ENCODE assay signal across 8 cellular contexts in genomic region chr7:140079121-140079536, GRCh38. TPM values are rescaled to one million over a fixed set of nuclear protein-coding genes. Genes with fewer than 3 reads are reported as not detected.
A peak's percentile ranks its signal among the peaks of the same experiment; 100 is the strongest.
DNase-seq lines count a peak whose midpoint lies in the region; ATAC-seq and TF ChIP-seq lines count a peak whose summit lies in the region.

No MANE protein-coding gene starts in this region.

- no peak overlapping the region for H3K14ac ChIP-seq in neuronal stem cell (ENCODE audit: low read length)

- H3K27me3 Mint-ChIP-seq in endothelial cell (ENCODE audit: unreplicated experiment), result peaks cover 13% of the 10 kb centered on the region
- peaks cover 0 to 9% of the 10 kb centered on the region in 2 donors for H3K27me3 Mint-ChIP-seq in effector memory CD8-positive, alpha-beta T cell

- H4K8ac ChIP-seq in neuronal stem cell (ENCODE audit: low read depth, low read length), result no peak overlapping the region

- no peak overlapping the region for H2BK15ac ChIP-seq in neuronal stem cell (ENCODE audit: low read length)

- H3K36me3 Mint-ChIP-seq in endothelial cell (ENCODE audit: low read depth, unreplicated experiment), result peaks cover 4% of the 10 kb centered on the region
- H3K36me3 Mint-ChIP-seq in effector memory CD8-positive, alpha-beta T cell (ENCODE audit: insufficient read depth), result peaks cover 3% of the 10 kb centered on the region

- H3K4me1 Mint-ChIP-seq in endothelial cell (ENCODE audit: unreplicated experiment), result peaks cover 11% of the 10 kb centered on the region
- H3K4me1 Mint-ChIP-seq in effector memory CD8-positive, alpha-beta T cell (ENCODE audit: low read depth in 2 of 2), result peaks cover 13 to 19% of the 10 kb centered on the region in 2 donors

- H3K9me3 ChIP-seq in neuronal stem cell (replicated peaks in 1 of 2; ENCODE audit: control insufficient read depth in 2 of 2, insufficient read depth in 1 of 2, low read depth in 1 of 2, low read length in 2 of 2), result no peaks in the 10 kb centered on the region

- TF ChIP-seq CTCF in endothelial cell (IDR thresholded peaks at IDR 0.05; ENCODE audit: unreplicated experiment), result peak; percentile 50

- peak overlapping the region; percentile 35 for H2AFZ ChIP-seq in neuronal stem cell (ENCODE audit: low read length)

- no peak overlapping the region for H4K91ac ChIP-seq in neuronal stem cell (ENCODE audit: low read depth, low read length, poor library complexity)

- no peaks in the 10 kb centered on the region for H3K79me1 ChIP-seq in neuronal stem cell (ENCODE audit: low read depth, low read length)

- H3K4me3 Mint-ChIP-seq in endothelial cell (ENCODE audit: unreplicated experiment), result no peak overlapping the region
- peak overlapping the region in 1 of 2 donors; percentile 6 for H3K4me3 Mint-ChIP-seq in effector memory CD8-positive, alpha-beta T cell

- H3K4me2 ChIP-seq in neuronal stem cell (ENCODE audit: insufficient read depth, low read length, poor library complexity, severe bottlenecking), result no peak overlapping the region

- H3K23ac ChIP-seq in neuronal stem cell (ENCODE audit: low read depth, low read length, poor library complexity), result no peak overlapping the region

- no peak overlapping the region for H3K9ac ChIP-seq in neuronal stem cell (ENCODE audit: low read depth, low read length, poor library complexity)

- H3K4me3 ChIP-seq in neuronal stem cell (ENCODE audit: low read length in 2 of 2), result no peak overlapping the region

- H3K27ac ChIP-seq in neuronal stem cell (replicated peaks; ENCODE audit: low read length), result no peak overlapping the region

- no CpG with 5 or more reads among the region's 6 CpGs for WGBS in neuronal stem cell (ENCODE audit: extremely low coverage in 2 of 2, insufficient read length in 2 of 2, insufficient replicate concordance in 1 of 2), 2 donors

- peak; percentile 32 for DNase-seq in G401 (ENCODE audit: low spot score)
- peak; percentile 27 for DNase-seq in NCI-H69 (lab: John Stamatoyannopoulos, UW)
- peak; percentile 65 for DNase-seq in endothelial cell (ENCODE audit: low spot score)
- peak; percentile 32 for DNase-seq in neuronal stem cell (ENCODE audit: low spot score)
- DNase-seq in effector memory CD8-positive, alpha-beta T cell, result no peak
- DNase-seq in NCI-H1092 treated with DMSO at 0.1 percent for 48 hours (lab: John Stamatoyannopoulos, UW), result no peak
- no peak for DNase-seq in stimulated activated CD4-positive, alpha-beta T cell treated with anti-CD3 and anti-CD28 coated beads, Interleukin-4, amount 100 ng/mL, for 4 hours

- H2BK5ac ChIP-seq in neuronal stem cell (ENCODE audit: low read length), result no peak overlapping the region

- no peak overlapping the region for H2BK120ac ChIP-seq in neuronal stem cell (ENCODE audit: low read depth, low read length)

- peaks cover 4 to 6% of the 10 kb centered on the region in 2 donors for H3K4me1 ChIP-seq in neuronal stem cell (ENCODE audit: control insufficient read depth in 2 of 2, insufficient read depth in 1 of 2, low read depth in 1 of 2, low read length in 2 of 2)

- H3K9me3 Mint-ChIP-seq in endothelial cell (ENCODE audit: unreplicated experiment), result no peaks in the 10 kb centered on the region
- H3K9me3 Mint-ChIP-seq in effector memory CD8-positive, alpha-beta T cell, result no peaks in the 10 kb centered on the region

- no peak overlapping the region for H3K27ac Mint-ChIP-seq in endothelial cell (ENCODE audit: unreplicated experiment)
- peak overlapping the region in 1 of 2 donors; percentile 38 for H3K27ac Mint-ChIP-seq in effector memory CD8-positive, alpha-beta T cell

- H3K36me3 ChIP-seq in neuronal stem cell (replicated peaks in 1 of 2; ENCODE audit: control insufficient read depth in 2 of 2, insufficient read depth in 2 of 2, low read length in 2 of 2), result no peaks in the 10 kb centered on the region

- no peak overlapping the region for H2BK12ac ChIP-seq in neuronal stem cell (ENCODE audit: low read length)

- ATAC-seq in effector memory CD8-positive, alpha-beta T cell (replicated peaks), result no peak
- no peak for ATAC-seq in HG03175 (IDR thresholded peaks at IDR 0.05; ENCODE audit: unreplicated experiment)

- H3K27me3 ChIP-seq in neuronal stem cell (ENCODE audit: control insufficient read depth in 3 of 3, insufficient read depth in 3 of 3, low read depth in 1 of 3, low read length in 3 of 3), result no peaks in the 10 kb centered on the region

- H2AK5ac ChIP-seq in neuronal stem cell (ENCODE audit: low read depth, low read length), result no peak overlapping the region

- no peak overlapping the region for H3K18ac ChIP-seq in neuronal stem cell (ENCODE audit: low read length)

- in situ Hi-C loops in G401 (cut with HindIII; ENCODE audit: low sequenced_read_pairs), result no loop called here

- no peak overlapping the region for H3K4ac ChIP-seq in neuronal stem cell (ENCODE audit: low read length)

RNA-seq across cellular contexts. Expression of gene PARP12, which starts 16.4 kb away (rescaled TPM):
- 0.06 and 0.24 TPM in 2 replicates for total RNA-seq in G401 (2014; rRNA removed; shearing (Covaris generic))
- 14.5 TPM for total RNA-seq in endothelial cell (ENCODE audit: unreplicated experiment)
- polyA plus RNA-seq in neuronal stem cell (2013, experiment 1 of 2), result 0.32 TPM
- 0.43 TPM for polyA plus RNA-seq in neuronal stem cell (2013, experiment 2 of 2)

Comparison
In these comparisons a context has a peak if more than half of its experiments do, and no peak if none do; other contexts are left out.
1. DNase-seq: peak in G401 (single experiment), NCI-H69 (single experiment), endothelial cell (single experiment) and neuronal stem cell (single experiment); none in effector memory CD8-positive, alpha-beta T cell (0 of 3), NCI-H1092 treated with DMSO at 0.1 percent for 48 hours (single experiment) and stimulated activated CD4-positive, alpha-beta T cell treated with anti-CD3 and anti-CD28 coated beads, Interleukin-4, amount 100 ng/mL, for 4 hours (0 of 2).
2. RNA of gene PARP12, which starts 16.4 kb away (total RNA-seq): 14.5 TPM in endothelial cell (single experiment); 0.06 to 0.24 TPM in G401; every median in the first group is over 10 times any median in the second.